13 cellular contexts compared by ENCODE assay signal in genomic region chr5:78610163-78610583, GRCh38. TPM values are rescaled to one million over a fixed set of nuclear protein-coding genes. Genes with fewer than 3 reads are reported as not detected.
DNase-seq lines count a peak whose midpoint lies in the region; ATAC-seq and TF ChIP-seq lines count a peak whose summit lies in the region.
"Had no signal": no experiment of that assay in that cellular context is flagged by ENCODE, and none has a peak within 500 bp of the region (broad histone marks: within the 10 kb centered on the region; RNA-seq: fewer than 3 reads in every experiment).

No MANE protein-coding gene starts in this region.

- H3K27me3 ChIP-seq in neural progenitor cell: no peaks in the 10 kb centered on the region
- H3K27me3 ChIP-seq: BLaER1 had no signal

- H3K4me1 Mint-ChIP-seq in neural progenitor cell: peaks cover 32% of the 10 kb centered on the region
- H3K4me1 Mint-ChIP-seq: T-cell had no signal

- no peaks in the 10 kb centered on the region for H3K36me3 ChIP-seq in neural progenitor cell
- H3K36me3 ChIP-seq: BLaER1 had no signal

- peaks cover 20% of the 10 kb centered on the region for H3F3A ChIP-seq in neural progenitor cell (ENCODE audit: low read depth)

- no peaks in the 10 kb centered on the region for H3K9me3 ChIP-seq in neural progenitor cell (ENCODE audit: low read depth)
- H3K9me3 ChIP-seq: BLaER1 had no signal

- peak overlapping the region; percentile 50 for H3K27ac Mint-ChIP-seq in neural progenitor cell
- H3K27ac Mint-ChIP-seq: T-cell had no signal

- no peaks in the 10 kb centered on the region for H3K79me2 ChIP-seq in neural progenitor cell (ENCODE audit: low read depth)

- H4K20me1 ChIP-seq in neural progenitor cell (ENCODE audit: low read depth): peaks cover 39% of the 10 kb centered on the region
- H4K20me1 ChIP-seq: BLaER1 had no signal

- DNase-seq in AG08395 (ENCODE audit: low spot score) (peak; percentile 81), M059J (ENCODE audit: low read depth) (peak; percentile 79), fibroblast of pulmonary artery (ENCODE audit: low read depth) (peak; percentile 89), neural progenitor cell (ENCODE audit: low spot score) (no peak), CD1c-positive myeloid dendritic cell (ENCODE audit: extremely low spot score) (no peak), posterior cingulate gyrus (no peak)
- no peak for DNase-seq in activated effector memory CD4-positive, alpha-beta T cell treated with anti-CD3 and anti-CD28 coated beads, Interleukin-2, amount 50 U/mL, for 16 hours
- DNase-seq: hypothalamus, midbrain, NCI-H187 treated with DMSO at 0.1 percent for 48 hours, T-cell had no signal

- peaks cover 3% of the 10 kb centered on the region for H3K27me3 Mint-ChIP-seq in neural progenitor cell (ENCODE audit: insufficient read depth, low read depth)
- H3K27me3 Mint-ChIP-seq: T-cell had no signal

- no peaks in the 10 kb centered on the region for H3K9me3 Mint-ChIP-seq in neural progenitor cell
- H3K9me3 Mint-ChIP-seq: T-cell had no signal

- no peak overlapping the region for H3K27ac ChIP-seq in neural progenitor cell
- H3K27ac ChIP-seq: BLaER1 had no signal

- H3K4me1 ChIP-seq in neural progenitor cell: peaks cover 19% of the 10 kb centered on the region
- H3K4me1 ChIP-seq: BLaER1 had no signal

- H3K4me3 ChIP-seq in fibroblast of pulmonary artery (replicated peaks; ENCODE audit: low read depth, low read length): no peak overlapping the region
- no peak overlapping the region for H3K4me3 ChIP-seq in neural progenitor cell
- H3K4me3 ChIP-seq: BLaER1 had no signal

- no peak overlapping the region for H3K4me2 ChIP-seq in neural progenitor cell
- H3K4me2 ChIP-seq: BLaER1 had no signal

- peak; percentile 36 for TF ChIP-seq CTCF in fibroblast of pulmonary artery (IDR thresholded peaks at IDR 0.05; ENCODE audit: low read length, missing control alignments)
- no peak for TF ChIP-seq CTCF in neural progenitor cell (IDR thresholded peaks at IDR 0.05)

- no peak overlapping the region for H2AFZ ChIP-seq in neural progenitor cell (replicated peaks)

- H3K4me3 Mint-ChIP-seq in neural progenitor cell: no peak overlapping the region
- H3K4me3 Mint-ChIP-seq: T-cell had no signal

- intact Hi-C loops in posterior cingulate gyrus (cut with DNase I): no loop called here

- peaks cover 11% of the 10 kb centered on the region for H3K36me3 Mint-ChIP-seq in neural progenitor cell
- H3K36me3 Mint-ChIP-seq: T-cell had no signal

- no peak for ATAC-seq in GM21360 (IDR thresholded peaks at IDR 0.05; ENCODE audit: unreplicated experiment)
- ATAC-seq: T-cell had no signal

- no peak overlapping the region for H3K9ac ChIP-seq in neural progenitor cell
- H3K9ac ChIP-seq: BLaER1 had no signal

RNA-seq across cellular contexts. Expression of gene LHFPL2, which starts 38.4 kb away (rescaled TPM):
- total RNA-seq in M059J (2014; rRNA removed; shearing (Covaris generic)): 19.1 and 29.6 TPM in 2 replicates
- 20.6 and 21.1 TPM in 2 replicates for total RNA-seq in neural progenitor cell (ENCODE audit: low replicate concordance)

Comparison
In these comparisons a context has a peak if more than half of its experiments do, and no peak if none do; other contexts are left out.
1. DNase-seq: peak in AG08395 (single experiment), M059J (single experiment) and fibroblast of pulmonary artery (single experiment); none in neural progenitor cell (single experiment), CD1c-positive myeloid dendritic cell (single experiment), posterior cingulate gyrus (0 of 10) and activated effector memory CD4-positive, alpha-beta T cell treated with anti-CD3 and anti-CD28 coated beads, Interleukin-2, amount 50 U/mL, for 16 hours (single experiment).